Comparison of ENCODE assay signal across 1 cellular context in genomic region chr9:121727295-121728028, GRCh38.
TF ChIP-seq lines count a peak whose summit lies in the region.

No MANE protein-coding gene starts in this region.

TF ChIP-seq in H1, 55 proteins besides CTCF, POLR2A, EP300 and RAD21:
- TF ChIP-seq ATF2 (IDR thresholded peaks at IDR 0.05; ENCODE audit: low read length) (no peak), FOSL1 (IDR thresholded peaks at IDR 0.05; ENCODE audit: insufficient read depth, low read depth, low read length) (no peak), KDM1A (IDR thresholded peaks at IDR 0.05; ENCODE audit: borderline replicate concordance, low read length) (no peak), SP4 (IDR thresholded peaks at IDR 0.05; ENCODE audit: low read length) (no peak), HDAC2 (IDR thresholded peaks at IDR 0.05; ENCODE audit: borderline replicate concordance in 1 of 2, low read depth in 2 of 2, low read length in 2 of 2) (no peak), TAF7 (optimal IDR thresholded peaks at IDR 0.05; ENCODE audit: borderline replicate concordance, low read depth, low read length) (no peak), ASH2L (IDR thresholded peaks at IDR 0.05; ENCODE audit: low read length) (no peak), TBP (IDR thresholded peaks at IDR 0.05; ENCODE audit: low read depth, low read length) (no peak), SIN3A (conservative IDR thresholded peaks at IDR 0.05 in 1 of 2, IDR thresholded peaks at IDR 0.05 in 1 of 2; ENCODE audit: low read depth in 1 of 2, low read length in 2 of 2) (no peak), JUN (IDR thresholded peaks at IDR 0.05; ENCODE audit: low read depth, low read length) (no peak), EGR1 (IDR thresholded peaks at IDR 0.05; ENCODE audit: borderline replicate concordance, low read depth, low read length) (no peak), TAF1 (IDR thresholded peaks at IDR 0.05; ENCODE audit: low read depth, low read length) (no peak), ATF3 (IDR thresholded peaks at IDR 0.05; ENCODE audit: insufficient read depth, low read depth, low read length) (no peak), RXRA (IDR thresholded peaks at IDR 0.05; ENCODE audit: insufficient read depth, low read depth, low read length) (no peak), E2F6 (IDR thresholded peaks at IDR 0.05) (no peak), SP1 (IDR thresholded peaks at IDR 0.05; ENCODE audit: low read depth, low read length) (no peak), SP2 (IDR thresholded peaks at IDR 0.05; ENCODE audit: low read length) (no peak)
